In the genomic region with DNA sequence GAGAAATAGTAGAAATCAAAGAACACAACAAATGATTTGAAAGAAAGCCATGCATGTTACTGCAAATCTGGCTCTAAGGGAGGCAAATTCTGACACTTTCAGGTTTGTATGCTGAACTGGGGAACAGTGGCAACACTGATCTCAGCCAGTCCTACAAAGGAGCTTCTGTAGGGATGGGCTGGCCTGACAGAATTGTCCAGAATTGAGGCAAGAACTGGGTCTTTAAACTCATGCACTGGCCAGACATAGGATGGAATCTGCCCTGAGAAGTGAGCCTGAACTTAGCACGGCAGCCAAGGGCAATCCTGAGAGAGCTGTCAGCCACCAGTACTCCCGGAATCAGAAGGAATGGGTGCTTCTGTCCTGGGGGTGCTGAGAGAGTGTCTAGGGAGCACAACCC, we compare ENCODE assay signal across 21 cellular contexts.
DNase-seq lines count a peak whose midpoint lies in the region; FAIRE-seq and TF ChIP-seq lines count a peak whose summit lies in the region.
"Had no signal": no experiment of that assay in that cellular context is flagged by ENCODE, and none has a peak within 500 bp of the region (broad histone marks: within the 10 kb centered on the region; RNA-seq: fewer than 3 reads in every experiment).

No MANE protein-coding gene starts in this region.

- TF ChIP-seq RAD21 in H1 (IDR thresholded peaks at IDR 0.05 in 1 of 2, conservative IDR thresholded peaks at IDR 0.05 in 1 of 2; ENCODE audit: low read depth in 2 of 2, low read length in 2 of 2): no peak

- H3K9me3 ChIP-seq in OCI-LY1 (ENCODE audit: low read length) (no peaks in the 10 kb centered on the region), H1 (ENCODE audit: insufficient read depth in 2 of 2, low read depth in 1 of 2, low read length in 1 of 2) (no peaks in the 10 kb centered on the region)
- H3K9me3 ChIP-seq: BLaER1 had no signal

- H4K20me1 ChIP-seq in OCI-LY1 (ENCODE audit: insufficient read depth, low read length) (no peaks in the 10 kb centered on the region), H1 (replicated peaks in 1 of 2; ENCODE audit: control insufficient read depth in 1 of 2, insufficient read depth in 2 of 2, low read length in 2 of 2) (no peaks in the 10 kb centered on the region)
- H4K20me1 ChIP-seq: BLaER1 had no signal

- no peaks in the 10 kb centered on the region for H3K9me2 ChIP-seq in OCI-LY1 (ENCODE audit: low read depth, low read length)

- H3K4me3 ChIP-seq in OCI-LY1 (ENCODE audit: low read depth, low read length, poor library complexity, severe bottlenecking) (no peak overlapping the region), H1 (ENCODE audit: extremely low read depth in 1 of 4, insufficient read depth in 2 of 4, low read depth in 3 of 4, low read length in 4 of 4) (no peak overlapping the region)
- H3K4me3 ChIP-seq: BLaER1, GM23248 had no signal

- FAIRE-seq in H1 (lab: Jason Lieb, UNC): no peak
- FAIRE-seq: A204.1, G401.6, GM12891, H54, HTR-8/SVneo had no signal

- WGBS in H1 (ENCODE audit: extremely low coverage in 1 of 2, insufficient coverage in 1 of 2, insufficient read length in 1 of 2, insufficient replicate concordance in 2 of 2, low coverage in 1 of 2, low lambda C conversion rate in 2 of 2, missing lambda C conversion rate in 1 of 2), 2 experiments: 84% methylated on average over 2 of the region's 2 CpGs; no CpG with 5 or more reads in 1 of the 2 experiments

- H3K27ac ChIP-seq in OCI-LY1 (ENCODE audit: low read depth, low read length, poor library complexity, severe bottlenecking) (peak overlapping the region; percentile 72), H1 (ENCODE audit: low read depth, low read length) (no peak overlapping the region)
- H3K27ac ChIP-seq: BLaER1, GM23248 had no signal

- H3K27me3 ChIP-seq in OCI-LY1 (ENCODE audit: insufficient read depth, low read length): no peaks in the 10 kb centered on the region
- H3K27me3 ChIP-seq in H1 (replicated peaks in 1 of 4; ENCODE audit: control insufficient read depth in 3 of 4, extremely low read depth in 1 of 4, insufficient read depth in 3 of 4, low read length in 3 of 4): no peaks in the 10 kb centered on the region; a peak in 1 of 7 replicates
- H3K27me3 ChIP-seq: BLaER1 had no signal

- H2AK5ac ChIP-seq in H1 (ENCODE audit: low read depth, low read length): no peak overlapping the region

- POLR2A ChIA-PET in H1 (lab: Charles Lee; ENCODE audit: partially characterized antibody): no interaction called here

- H3K4me1 ChIP-seq in OCI-LY1 (ENCODE audit: insufficient read depth, low read length, severe bottlenecking) (peaks cover 69% of the 10 kb centered on the region), H1 (replicated peaks in 1 of 4; ENCODE audit: control insufficient read depth in 3 of 4, insufficient read depth in 4 of 4, low read length in 3 of 4) (peaks cover 2 to 6% (median 3%) of the 10 kb centered on the region in 4 experiments; a peak in 5 of 7 replicates)

- no peak overlapping the region for H2BK120ac ChIP-seq in H1 (replicated peaks; ENCODE audit: low read depth, low read length)

- H2BK15ac ChIP-seq in H1 (ENCODE audit: low read length): no peak overlapping the region

- no peak overlapping the region for H2BK20ac ChIP-seq in H1 (ENCODE audit: low read length)

- H3K14ac ChIP-seq in H1 (ENCODE audit: insufficient read length): no peak overlapping the region

- no peaks in the 10 kb centered on the region for H3F3A ChIP-seq in OCI-LY1 (ENCODE audit: insufficient read depth, low read length)

- no peak overlapping the region for H3K4ac ChIP-seq in H1 (replicated peaks; ENCODE audit: insufficient read length, low read depth, low read length)

- H3K18ac ChIP-seq in H1 (ENCODE audit: extremely low read depth, low read length): 0 out of 2 replicates have a peak overlapping the region, but pooled peaks have one; percentile 1

- TF ChIP-seq EP300 in H1 (IDR thresholded peaks at IDR 0.05; ENCODE audit: borderline replicate concordance in 1 of 2, low read depth in 2 of 2, low read length in 2 of 2): no peak

- TF ChIP-seq POLR2A in H1 (IDR thresholded peaks at IDR 0.05; ENCODE audit: control extremely low read depth in 1 of 2, low read depth in 2 of 2, low read length in 2 of 2): no peak

- no peaks in the 10 kb centered on the region for H3K23me2 ChIP-seq in H1 (ENCODE audit: low read depth, low read length)

- no peak overlapping the region for H3K23ac ChIP-seq in H1 (ENCODE audit: insufficient read length)

- TF ChIP-seq CTCF in OCI-LY1 (IDR thresholded peaks at IDR 0.05; ENCODE audit: low read length): no peak
- no peak for TF ChIP-seq CTCF in H1 (IDR thresholded peaks at IDR 0.05; ENCODE audit: control extremely low read depth in 1 of 3, insufficient read depth in 1 of 3, low read depth in 1 of 3, low read length in 3 of 3)

- H3K9ac ChIP-seq in OCI-LY1 (ENCODE audit: low read length): peak overlapping the region; percentile 8; the same call in 1 of the 2 replicates
- no peak overlapping the region for H3K9ac ChIP-seq in H1 (replicated peaks in 1 of 4; ENCODE audit: extremely low read depth in 1 of 4, low read depth in 3 of 4, low read length in 3 of 4)
- H3K9ac ChIP-seq: BLaER1, GM23248 had no signal

- no peak overlapping the region for H2BK5ac ChIP-seq in H1 (ENCODE audit: low read depth, low read length)

- no peak overlapping the region for H4K91ac ChIP-seq in H1 (replicated peaks; ENCODE audit: insufficient read length, low read length)

- no peak overlapping the region for H3K56ac ChIP-seq in H1 (replicated peaks; ENCODE audit: insufficient read length, low read depth, low read length)

- no peak overlapping the region for H4K5ac ChIP-seq in H1 (ENCODE audit: insufficient read length, low read depth, low read length)

- peak overlapping the region; percentile 30; the same call in 1 of the 2 replicates for H2AFZ ChIP-seq in OCI-LY1 (ENCODE audit: low read length)
- H2AFZ ChIP-seq in H1 (ENCODE audit: low read length): no peak overlapping the region
- H2AFZ ChIP-seq: GM23248 had no signal

- no peaks in the 10 kb centered on the region for H3K79me1 ChIP-seq in H1 (ENCODE audit: low read depth, low read length)

- H3K36me3 ChIP-seq in OCI-LY1 (ENCODE audit: insufficient read depth, low read length): no peaks in the 10 kb centered on the region
- H3K36me3 ChIP-seq in H1 (ENCODE audit: control insufficient read depth in 2 of 4, insufficient read depth in 4 of 4, low read length in 3 of 4): no peaks in the 10 kb centered on the region
- H3K36me3 ChIP-seq: BLaER1 had no signal

- H3K79me2 ChIP-seq in OCI-LY1 (ENCODE audit: insufficient read depth, low read length) (no peaks in the 10 kb centered on the region), H1 (ENCODE audit: control insufficient read depth in 1 of 2, insufficient read depth in 2 of 2, low read length in 2 of 2) (no peaks in the 10 kb centered on the region)

- no peak overlapping the region for H4K8ac ChIP-seq in H1 (ENCODE audit: extremely low read depth, insufficient read depth, low read length)

- no peak overlapping the region; the same call in 1 of the 2 replicates for H2BK12ac ChIP-seq in H1 (ENCODE audit: low read depth, low read length)

- CTCF ChIA-PET in H1 (lab: Charles Lee; ENCODE audit: partially characterized antibody): interaction anchor here (0.9 kb wide), 2 partner anchors 40 to 409 kb away, joined by 3 read pairs; no protein-coding TSS in a partner anchor

- no peak for DNase-seq in H1 (ENCODE audit: low read depth in 1 of 2, low spot score in 2 of 2)
- peak; percentile 36 for DNase-seq in medulla oblongata (ENCODE audit: extremely low spot score)
- DNase-seq in NOMO-1 (lab: John Stamatoyannopoulos, UW; ENCODE audit: unreplicated experiment in 2 of 2): no peak
- DNase-seq in NCI-H1417 (lab: John Stamatoyannopoulos, UW): no peak
- no peak for DNase-seq in activated CD4-positive, alpha-beta T cell treated with anti-CD3 and anti-CD28 coated beads, Interleukin-2, amount 50 U/mL, for 1 hour
- no peak for DNase-seq in hippocampal formation (lab: John Stamatoyannopoulos, UW)
- DNase-seq: ACHN; AML-193; Calu3; CD4-positive, alpha-beta memory T cell; DND-41; GM23248; HCEC 1CT; KBM-7 had no signal

- H3K4me2 ChIP-seq in OCI-LY1 (ENCODE audit: low read length) (peak overlapping the region; percentile 26), H1 (ENCODE audit: insufficient read depth in 1 of 2, low read depth in 2 of 2, low read length in 2 of 2) (no peak overlapping the region)
- H3K4me2 ChIP-seq: BLaER1 had no signal

TF ChIP-seq in H1, 55 proteins besides CTCF, POLR2A, EP300 and RAD21:
- TF ChIP-seq CREB1 (IDR thresholded peaks at IDR 0.05): no peak
- no peak for TF ChIP-seq POLR2AphosphoS5 (IDR thresholded peaks at IDR 0.05; ENCODE audit: low read depth, low read length)
- TF ChIP-seq SIN3A (conservative IDR thresholded peaks at IDR 0.05 in 1 of 2, IDR thresholded peaks at IDR 0.05 in 1 of 2; ENCODE audit: low read depth in 1 of 2, low read length in 2 of 2): no peak
- TF ChIP-seq SP4 (IDR thresholded peaks at IDR 0.05; ENCODE audit: low read length): no peak
- no peak for TF ChIP-seq USF2 (IDR thresholded peaks at IDR 0.05; ENCODE audit: low read length)
- TF ChIP-seq SAP30 (IDR thresholded peaks at IDR 0.05; ENCODE audit: insufficient read depth, insufficient replicate concordance, low read length): no peak
- no peak for TF ChIP-seq CBX8 (IDR thresholded peaks at IDR 0.05; ENCODE audit: borderline replicate concordance, low read depth, low read length)
- TF ChIP-seq BRCA1 (IDR thresholded peaks at IDR 0.05; ENCODE audit: low read depth, low read length): no peak
- no peak for TF ChIP-seq RFX5 (IDR thresholded peaks at IDR 0.05; ENCODE audit: borderline replicate concordance, low read depth, low read length)
